Comparison of ENCODE assay signal across 7 cellular contexts in genomic region chr7:98251251-98251843, GRCh38. TPM values are rescaled to one million over a fixed set of nuclear protein-coding genes. Genes with fewer than 3 reads are reported as not detected.
DNase-seq lines count a peak whose midpoint lies in the region; ATAC-seq and TF ChIP-seq lines count a peak whose summit lies in the region.

No MANE protein-coding gene starts in this region.

- 25% methylated on average over 13 of the region's 15 CpGs for WGBS in esophagus muscularis mucosa

- intact Hi-C loops in esophagus muscularis mucosa (cut with DNase I): no loop called here

- no peaks in the 10 kb centered on the region for H3K9me2 ChIP-seq in neural cell (ENCODE audit: insufficient read depth, low read length)

- TF ChIP-seq CTCF in esophagus muscularis mucosa (IDR thresholded peaks at IDR 0.05): no peak
- TF ChIP-seq CTCF in neural cell (IDR thresholded peaks at IDR 0.05; ENCODE audit: poor library complexity, severe bottlenecking): no peak

- H3K9me3 ChIP-seq in esophagus muscularis mucosa (no peaks in the 10 kb centered on the region), neural cell (ENCODE audit: low read length) (no peaks in the 10 kb centered on the region)

- TF ChIP-seq RAD21 in neural cell (conservative IDR thresholded peaks at IDR 0.05): no peak

- peak overlapping the region; percentile 91 for H2AFZ ChIP-seq in neural cell (ENCODE audit: low read depth, low read length)

- H3K79me2 ChIP-seq in neural cell (replicated peaks; ENCODE audit: insufficient read depth, low read length): peaks cover 29% of the 10 kb centered on the region

- H3K36me3 ChIP-seq in esophagus muscularis mucosa (peaks cover 0 to 24% (median 6%) of the 10 kb centered on the region in 4 donors), neural cell (ENCODE audit: insufficient read depth, low read length) (no peaks in the 10 kb centered on the region)

- no peak for TF ChIP-seq EP300 in esophagus muscularis mucosa (IDR thresholded peaks at IDR 0.05)
- no peak for TF ChIP-seq EP300 in neural cell (conservative IDR thresholded peaks at IDR 0.05; ENCODE audit: poor library complexity, severe bottlenecking)

- H3K27ac ChIP-seq in esophagus muscularis mucosa (replicated peaks in 1 of 4) (peak overlapping the region; percentile 78 to 91 (median 85)), neural cell (ENCODE audit: low read length) (peak overlapping the region; percentile 61)

- peak overlapping the region; percentile 83 for H3K9ac ChIP-seq in neural cell (ENCODE audit: low read length)

- no peaks in the 10 kb centered on the region for H4K20me1 ChIP-seq in neural cell (ENCODE audit: insufficient read depth)

- H3K4me3 ChIP-seq in esophagus muscularis mucosa (peak overlapping the region; percentile 81 to 93 (median 87)), neural cell (ENCODE audit: low read length) (peak overlapping the region; percentile 99)

- peaks cover 36 to 51% (median 44%) of the 10 kb centered on the region in 4 donors for H3K4me1 ChIP-seq in esophagus muscularis mucosa

- peak; percentile 28 for ATAC-seq in GM18517 (IDR thresholded peaks at IDR 0.05; ENCODE audit: unreplicated experiment)
- peak; percentile 23 for ATAC-seq in HG02642 (IDR thresholded peaks at IDR 0.05; ENCODE audit: poor library complexity, unreplicated experiment)

- peak overlapping the region; percentile 99 for H3K4me2 ChIP-seq in neural cell (ENCODE audit: low read length)

- TF ChIP-seq POLR2A in esophagus muscularis mucosa (IDR thresholded peaks at IDR 0.05; ENCODE audit: low read depth): no peak

- DNase-seq in NCI-H2081 treated with DMSO at 0.1 percent for 48 hours (lab: John Stamatoyannopoulos, UW) (peak; percentile 71), esophagus muscularis mucosa (ENCODE audit: extremely low spot score) (no peak), AG08395 (ENCODE audit: low spot score) (no peak)
- peak; percentile 65 for DNase-seq in activated CD8-positive, alpha-beta memory T cell treated with anti-CD3 and anti-CD28 coated beads, Interleukin-2, amount 50 U/mL, for 48 hours

- no peaks in the 10 kb centered on the region for H3F3A ChIP-seq in neural cell (ENCODE audit: insufficient read depth, low read length, poor library complexity, severe bottlenecking)

- no peaks in the 10 kb centered on the region for H3K27me3 ChIP-seq in esophagus muscularis mucosa
- no peaks in the 10 kb centered on the region for H3K27me3 ChIP-seq in neural cell (ENCODE audit: insufficient read depth, low read depth, low read length)

TF ChIP-seq in neural cell, 6 proteins besides CTCF, POLR2A, EP300 and RAD21:
- TF ChIP-seq SMC3 (conservative IDR thresholded peaks at IDR 0.05; ENCODE audit: poor library complexity) (no peak), REST (IDR thresholded peaks at IDR 0.05; ENCODE audit: borderline replicate concordance) (peak; percentile 14)

RNA-seq across cellular contexts. Expression of gene TECPR1, which starts 0.7 kb away (rescaled TPM):
- 10 to 100 TPM; 16.1 to 32.4 (median 22.5) TPM for total RNA-seq in esophagus muscularis mucosa
- 46.6 and 50.8 TPM in 2 replicates for polyA plus RNA-seq in neural cell
- polyA minus RNA-seq in neural cell: 34.0 and 40.9 TPM in 2 replicates

RNA-seq across cellular contexts. Expression of gene BRI3, which starts 30.1 kb away (rescaled TPM):
- total RNA-seq in esophagus muscularis mucosa: 10 to 100 TPM; 34.5 to 74.7 (median 55.3) TPM
- polyA plus RNA-seq in neural cell: 55.6 and 57.6 TPM in 2 replicates
- 16.6 and 21.4 TPM in 2 replicates for polyA minus RNA-seq in neural cell

RNA-seq across cellular contexts. Expression of gene BHLHA15, which starts 40.1 kb away (rescaled TPM):
- total RNA-seq in esophagus muscularis mucosa: not detected
- not detected in 2 replicates for polyA plus RNA-seq in neural cell
- not detected in 2 replicates for polyA minus RNA-seq in neural cell

Comparison
In these comparisons a context has a peak if more than half of its experiments do, and no peak if none do; other contexts are left out.
1. DNase-seq: peak in NCI-H2081 treated with DMSO at 0.1 percent for 48 hours (single experiment) and activated CD8-positive, alpha-beta memory T cell treated with anti-CD3 and anti-CD28 coated beads, Interleukin-2, amount 50 U/mL, for 48 hours (single experiment); none in esophagus muscularis mucosa (single experiment) and AG08395 (single experiment).